In the genomic region with DNA sequence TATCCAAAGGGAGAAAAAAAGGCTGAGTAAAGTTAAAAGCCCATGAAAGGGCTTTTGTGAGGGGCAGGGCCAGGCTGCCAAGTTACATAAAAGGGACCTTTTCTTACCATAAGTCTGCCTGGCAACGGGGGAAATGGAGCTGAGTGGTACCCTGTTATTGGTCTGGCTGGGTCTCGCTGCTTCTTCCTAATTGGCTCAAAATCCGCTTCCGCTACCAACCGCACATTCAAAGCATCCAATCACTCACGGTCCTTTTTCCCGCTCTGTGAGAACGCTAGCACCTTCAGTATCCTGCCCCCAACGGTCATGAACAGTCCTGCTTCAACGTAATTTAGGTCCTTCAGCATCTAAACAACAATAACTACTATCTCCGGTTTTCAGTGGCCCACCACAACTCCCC, we compare ENCODE assay signal across 25 cellular contexts. TPM values are rescaled to one million over a fixed set of nuclear protein-coding genes. Genes with fewer than 3 reads are reported as not detected.
A peak's percentile ranks its signal among the peaks of the same experiment; 100 is the strongest.
DNase-seq lines count a peak whose midpoint lies in the region; ATAC-seq and TF ChIP-seq lines count a peak whose summit lies in the region.
"Had no signal": no experiment of that assay in that cellular context is flagged by ENCODE, and none has a peak within 500 bp of the region (broad histone marks: within the 10 kb centered on the region; RNA-seq: fewer than 3 reads in every experiment).

No MANE protein-coding gene starts in this region.

- no peaks in the 10 kb centered on the region for H3K9me3 Mint-ChIP-seq in activated CD4-positive, alpha-beta T cell treated with anti-CD3 and anti-CD28 coated beads, Interleukin-2, amount 10 ng/mL, durations not matched to agents 7 days and 5 days
- H3K9me3 Mint-ChIP-seq: CD8-positive, alpha-beta T cell; HFFc6 had no signal

- no peaks in the 10 kb centered on the region for H3K36me3 ChIP-seq in testis (ENCODE audit: low read depth, missing control alignments)

- POLR2A ChIA-PET in activated CD4-positive, alpha-beta T cell treated with anti-CD3 and anti-CD28 coated beads, Interleukin-2, amount 10 ng/mL, durations not matched to agents 7 days and 5 days (lab: Charles Lee), result no interaction called here

- no peaks in the 10 kb centered on the region for H3K27me3 Mint-ChIP-seq in activated CD4-positive, alpha-beta T cell treated with anti-CD3 and anti-CD28 coated beads, Interleukin-2, amount 10 ng/mL, durations not matched to agents 7 days and 5 days

- no peak overlapping the region for H3K4me3 Mint-ChIP-seq in activated CD4-positive, alpha-beta T cell treated with anti-CD3 and anti-CD28 coated beads, Interleukin-2, amount 10 ng/mL, durations not matched to agents 7 days and 5 days
- H3K4me3 Mint-ChIP-seq: CD8-positive, alpha-beta T cell; HFFc6 had no signal

- ATAC-seq in GM21723 (IDR thresholded peaks at IDR 0.05; ENCODE audit: unreplicated experiment), result no peak
- ATAC-seq: CD8-positive, alpha-beta T cell; PC-3 had no signal

- no peaks in the 10 kb centered on the region for H3K27me3 ChIP-seq in testis

- H3K4me1 ChIP-seq in testis, result no peaks in the 10 kb centered on the region

- H3K36me3 Mint-ChIP-seq in activated CD4-positive, alpha-beta T cell treated with anti-CD3 and anti-CD28 coated beads, Interleukin-2, amount 10 ng/mL, durations not matched to agents 7 days and 5 days (ENCODE audit: low read depth), result no peaks in the 10 kb centered on the region
- H3K36me3 Mint-ChIP-seq: CD8-positive, alpha-beta T cell had no signal

- H3K4me1 Mint-ChIP-seq in activated CD4-positive, alpha-beta T cell treated with anti-CD3 and anti-CD28 coated beads, Interleukin-2, amount 10 ng/mL, durations not matched to agents 7 days and 5 days, result no peaks in the 10 kb centered on the region

- no peaks in the 10 kb centered on the region for H3K9me3 ChIP-seq in testis

- DNase-seq in DMS 273 (lab: John Stamatoyannopoulos, UW; ENCODE audit: unreplicated experiment), result peak; percentile 15
- DNase-seq in DMS 273 treated with DMSO at 0.1 percent for 48 hours (lab: John Stamatoyannopoulos, UW), result no peak
- DNase-seq in NCI-H2227 (lab: John Stamatoyannopoulos, UW; ENCODE audit: unreplicated experiment), result peak; percentile 31
- peak; percentile 18 for DNase-seq in globus pallidus (ENCODE audit: low spot score)
- DNase-seq in testis, result peak; percentile 58
- no peak for DNase-seq in activated CD4-positive, alpha-beta T cell treated with anti-CD3 and anti-CD28 coated beads, Interleukin-2, amount 10 ng/mL, durations not matched to agents 7 days and 5 days
- DNase-seq in OCI-M1 (lab: John Stamatoyannopoulos, UW), result no peak
- DNase-seq: AML-193; C1 segment of cervical spinal cord; Calu3; CD8-positive, alpha-beta T cell; GDM1; HFFc6; KG1; NCI-H1092; NCI-H1436 treated with DMSO at 0.1 percent for 48 hours; NCI-H1930; NCI-H345; NCI-H526; PC-3; Right ventricle myocardium superior had no signal

- H3K27ac Mint-ChIP-seq in activated CD4-positive, alpha-beta T cell treated with anti-CD3 and anti-CD28 coated beads, Interleukin-2, amount 10 ng/mL, durations not matched to agents 7 days and 5 days, result no peak overlapping the region
- H3K27ac Mint-ChIP-seq: CD8-positive, alpha-beta T cell; HFFc6 had no signal

- WGBS in testis, 2 donors, result 60 to 88% methylated on average over 10 to 11 of the region's 11 CpGs

- H3K4me3 ChIP-seq in testis, result no peak overlapping the region

- no peak for TF ChIP-seq CTCF in testis (IDR thresholded peaks at IDR 0.05)

- TF ChIP-seq POLR2A in testis (IDR thresholded peaks at IDR 0.05), result no peak

- CTCF ChIA-PET in activated CD4-positive, alpha-beta T cell treated with anti-CD3 and anti-CD28 coated beads, Interleukin-2, amount 10 ng/mL, durations not matched to agents 7 days and 5 days (lab: Charles Lee), result no interaction called here

- H3K27ac ChIP-seq in testis, result no peak overlapping the region
- H3K27ac ChIP-seq: 22Rv1 had no signal

- intact Hi-C loops in testis (cut with DNase I; ENCODE audit: low total_unique reads), result no loop called here

RNA-seq across cellular contexts. Expression of a gene that starts 0.6 kb away (rescaled TPM):
- total RNA-seq in testis, result 10 to 100 TPM in 1 of 2 donors, 1 to 10 TPM in 1; 7.1 to 17.0 TPM
- 12.6 TPM for polyA plus RNA-seq in testis (ENCODE audit: insufficient read depth, low read depth, low replicate concordance)
- total RNA-seq in activated CD4-positive, alpha-beta T cell treated with anti-CD3 and anti-CD28 coated beads, Interleukin-2, amount 10 ng/mL, durations not matched to agents 7 days and 5 days, result not detected
- total RNA-seq: Calu3; CD8-positive, alpha-beta T cell; HFFc6; PC-3; Right ventricle myocardium superior had no signal
- polyA plus RNA-seq: AG04450 had no signal

RNA-seq across cellular contexts. Expression of a gene that starts 23.0 kb away (rescaled TPM):
- total RNA-seq in testis, result under 1 TPM; 0.74 to 0.79 TPM
- polyA plus RNA-seq in testis (ENCODE audit: insufficient read depth, low read depth, low replicate concordance), result 1.4 TPM
- not detected for total RNA-seq in activated CD4-positive, alpha-beta T cell treated with anti-CD3 and anti-CD28 coated beads, Interleukin-2, amount 10 ng/mL, durations not matched to agents 7 days and 5 days
- total RNA-seq: Calu3, HFFc6, PC-3, Right ventricle myocardium superior, RPMI7951 had no signal
- polyA plus RNA-seq: AG04450 had no signal

Comparison
In these comparisons a context has a peak if more than half of its experiments do, and no peak if none do; other contexts are left out.
1. DNase-seq: peak in DMS 273 (single experiment), NCI-H2227 (single experiment), globus pallidus (single experiment) and testis (single experiment); none in DMS 273 treated with DMSO at 0.1 percent for 48 hours (single experiment), activated CD4-positive, alpha-beta T cell treated with anti-CD3 and anti-CD28 coated beads, Interleukin-2, amount 10 ng/mL, durations not matched to agents 7 days and 5 days (single experiment) and OCI-M1 (single experiment).
2. RNA of a gene that starts 0.6 kb away (total RNA-seq): 7.1 to 17.0 TPM in testis; not detected in activated CD4-positive, alpha-beta T cell treated with anti-CD3 and anti-CD28 coated beads, Interleukin-2, amount 10 ng/mL, durations not matched to agents 7 days and 5 days; every median in the first group is over 4 times any median in the second.